In the genomic region with DNA sequence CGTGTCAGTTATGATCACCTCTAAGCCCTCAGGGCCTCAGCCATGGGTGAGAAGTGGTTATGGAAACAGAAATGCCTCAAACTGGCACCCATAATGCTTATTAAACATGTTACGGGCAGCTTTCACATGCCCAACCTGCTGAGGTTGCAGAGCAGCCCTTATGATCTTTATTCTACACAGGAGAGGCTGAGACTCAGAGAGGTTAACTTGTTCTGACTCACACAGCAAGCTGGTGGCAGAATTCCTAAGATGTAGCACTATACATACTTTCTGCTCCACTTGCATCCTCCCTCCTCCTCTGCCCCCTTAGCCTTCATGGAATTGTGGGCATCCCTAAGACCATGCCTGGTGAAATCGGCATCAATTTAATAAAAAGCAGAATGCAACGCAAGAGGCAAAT, we compare ENCODE assay signal across 1 cellular context.
TF ChIP-seq lines count a peak whose summit lies in the region.

No MANE protein-coding gene starts in this region.

TF ChIP-seq in IMR-90, 13 proteins besides CTCF, POLR2A, EP300 and RAD21:
- TF ChIP-seq MXI1 (IDR thresholded peaks at IDR 0.05; ENCODE audit: borderline replicate concordance, low read depth, low read length), result no peak
- no peak for TF ChIP-seq BHLHE40 (IDR thresholded peaks at IDR 0.05; ENCODE audit: low read depth, low read length)
- no peak for TF ChIP-seq MAFK (IDR thresholded peaks at IDR 0.05; ENCODE audit: low read depth, low read length)
TF ChIP-seq in IMR-90: peak in this region for 0.
